1 cellular context compared by ENCODE assay signal in genomic region chr2:98759338-98759737, GRCh38.
TF ChIP-seq lines count a peak whose summit lies in the region.

No MANE protein-coding gene starts in this region.

TF ChIP-seq in GM12878, 131 proteins besides CTCF, POLR2A, EP300 and RAD21 (continued from another document and continues in another):
- TF ChIP-seq ZNF24 (IDR thresholded peaks at IDR 0.05) (no peak), NRF1 (conservative IDR thresholded peaks at IDR 0.05; ENCODE audit: low read depth, low read length) (no peak), SPI1 (IDR thresholded peaks at IDR 0.05; ENCODE audit: borderline replicate concordance, insufficient read depth, low read depth, low read length) (no peak), ZNF274 (IDR thresholded peaks at IDR 0.05; ENCODE audit: insufficient read depth, insufficient read length) (no peak), EZH2 (IDR thresholded peaks at IDR 0.05; ENCODE audit: borderline replicate concordance, control insufficient read depth, low read depth, low read length) (no peak), YY1 (IDR thresholded peaks at IDR 0.05; ENCODE audit: low read depth, low read length) (no peak), TBL1XR1 (IDR thresholded peaks at IDR 0.05; ENCODE audit: low read depth, low read length) (no peak), PBX3 (IDR thresholded peaks at IDR 0.05; ENCODE audit: insufficient replicate concordance, low read depth, low read length) (no peak), USF2 (IDR thresholded peaks at IDR 0.05; ENCODE audit: borderline replicate concordance, low read depth, low read length) (no peak), RAD51 (IDR thresholded peaks at IDR 0.05) (no peak), HCFC1 (IDR thresholded peaks at IDR 0.05; ENCODE audit: low read length) (no peak), SUPT20H (IDR thresholded peaks at IDR 0.05; ENCODE audit: borderline replicate concordance, control insufficient read depth, low read depth, low read length) (no peak), SMC3 (IDR thresholded peaks at IDR 0.05; ENCODE audit: borderline replicate concordance, low read length) (no peak), E2F4 (IDR thresholded peaks at IDR 0.05; ENCODE audit: low read depth, low read length) (no peak), IRF4 (IDR thresholded peaks at IDR 0.05; ENCODE audit: low read depth, low read length) (no peak), ZNF384 (IDR thresholded peaks at IDR 0.05; ENCODE audit: borderline replicate concordance, low read depth, low read length) (peak; percentile 88), ZNF592 (IDR thresholded peaks at IDR 0.05) (0 out of 2 replicates have a peak, but pooled peaks have one; percentile 16), ZBTB11 (CRISPR knock-in tag; IDR thresholded peaks at IDR 0.05) (no peak), REST (IDR thresholded peaks at IDR 0.05; ENCODE audit: low read depth, low read length) (no peak), SMARCA5 (IDR thresholded peaks at IDR 0.05) (no peak), ZNF687 (IDR thresholded peaks at IDR 0.05) (peak; percentile 39; the same call in 1 of the 2 replicates), RELA (IDR thresholded peaks at IDR 0.05; ENCODE audit: borderline replicate concordance, partially characterized antibody) (no peak), LARP7 (IDR thresholded peaks at IDR 0.05) (no peak), PAX5 (IDR thresholded peaks at IDR 0.05; ENCODE audit: borderline replicate concordance, low read depth, low read length) (no peak), MTA2 (IDR thresholded peaks at IDR 0.05; ENCODE audit: low read depth) (peak; percentile 76), KLF5 (IDR thresholded peaks at IDR 0.05; ENCODE audit: partially characterized antibody) (no peak), MEF2B (IDR thresholded peaks at IDR 0.05; ENCODE audit: partially characterized antibody, poor library complexity, severe bottlenecking) (peak; percentile 40), MYC (IDR thresholded peaks at IDR 0.05; ENCODE audit: insufficient read depth, insufficient read length, insufficient replicate concordance, low read length, severe bottlenecking) (no peak), KDM1A (IDR thresholded peaks at IDR 0.05; ENCODE audit: borderline replicate concordance) (no peak), NBN (IDR thresholded peaks at IDR 0.05) (no peak), FOXM1 (IDR thresholded peaks at IDR 0.05; ENCODE audit: low read depth, low read length) (no peak), RB1 (IDR thresholded peaks at IDR 0.05; ENCODE audit: borderline replicate concordance) (no peak), RUNX3 (IDR thresholded peaks at IDR 0.05; ENCODE audit: low read length) (peak; percentile 90), ZNF217 (IDR thresholded peaks at IDR 0.05) (no peak), CBFB (IDR thresholded peaks at IDR 0.05; ENCODE audit: low read depth) (0 out of 2 replicates have a peak, but pooled peaks have one; percentile 33), RFX5 (IDR thresholded peaks at IDR 0.05; ENCODE audit: low read depth, low read length) (no peak), YBX1 (IDR thresholded peaks at IDR 0.05) (no peak), NFIC (IDR thresholded peaks at IDR 0.05; ENCODE audit: low read depth, low read length) (peak; percentile 66), NFYA (IDR thresholded peaks at IDR 0.05; ENCODE audit: borderline replicate concordance, low read depth, low read length) (no peak), NR2F1 (conservative IDR thresholded peaks at IDR 0.05) (0 out of 2 replicates have a peak, but pooled peaks have one; percentile 11), SIN3A (IDR thresholded peaks at IDR 0.05; ENCODE audit: low read depth, low read length) (no peak), BCL3 (IDR thresholded peaks at IDR 0.05; ENCODE audit: borderline replicate concordance, insufficient read depth, low read depth, low read length, poor library complexity, severe bottlenecking) (no peak), TAF1 (IDR thresholded peaks at IDR 0.05; ENCODE audit: borderline replicate concordance, low read depth, low read length) (no peak), GABPA (IDR thresholded peaks at IDR 0.05; ENCODE audit: low read depth) (0 out of 2 replicates have a peak, but pooled peaks have one; percentile 20), NR2C2 (IDR thresholded peaks at IDR 0.05; ENCODE audit: borderline replicate concordance, control insufficient read depth, insufficient read length, low read depth) (no peak), IKZF2 (IDR thresholded peaks at IDR 0.05) (peak; percentile 83 to 90)
